Comparison of ENCODE assay signal across 11 cellular contexts in the genomic region with DNA sequence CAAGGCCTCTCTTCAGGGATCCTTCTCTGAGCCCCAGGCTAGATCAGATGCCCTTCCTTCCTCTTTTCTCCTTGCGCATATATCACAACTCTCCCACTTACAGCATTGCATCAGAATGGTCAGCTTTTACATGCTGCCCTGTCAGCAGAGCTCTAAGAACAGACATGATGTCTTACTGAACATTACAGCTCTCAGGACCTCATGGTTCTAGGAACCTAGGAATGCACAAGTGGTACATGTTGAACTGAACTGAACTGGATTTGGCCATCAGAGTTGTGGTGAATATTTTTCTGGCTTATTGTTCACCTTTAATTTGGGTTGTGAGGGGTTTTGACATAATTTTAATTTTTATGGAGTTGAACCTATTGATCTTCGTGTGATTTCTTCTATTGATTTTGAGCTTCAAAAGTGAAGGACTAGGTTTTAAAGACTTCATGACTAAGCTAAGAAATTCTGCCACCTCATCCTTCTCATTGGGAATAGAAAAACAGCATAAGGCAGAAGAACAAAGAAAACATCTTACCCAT. TPM values are rescaled to one million over a fixed set of nuclear protein-coding genes. Genes with fewer than 3 reads are reported as not detected.
DNase-seq lines count a peak whose midpoint lies in the region; ATAC-seq and TF ChIP-seq lines count a peak whose summit lies in the region.
"Had no signal": no experiment of that assay in that cellular context is flagged by ENCODE, and none has a peak within 500 bp of the region (broad histone marks: within the 10 kb centered on the region; RNA-seq: fewer than 3 reads in every experiment).

No MANE protein-coding gene starts in this region.

- H3K27me3 Mint-ChIP-seq in activated CD4-positive, alpha-beta T cell treated with anti-CD3 and anti-CD28 coated beads, Interleukin-2, amount 10 ng/mL, durations not matched to agents 24 days and 14 days = peaks cover 5% of the 10 kb centered on the region
- H3K27me3 Mint-ChIP-seq in dendritic cell treated with granulocyte-macrophage colony-stimulating factor and Interleukin-4, amounts not matched to agents 40 ng/mL and 50 ng/mL, for 4 days = no peaks in the 10 kb centered on the region

- H3K79me2 ChIP-seq in PC-9 (ENCODE audit: low read depth) = no peaks in the 10 kb centered on the region

- H3K27me3 ChIP-seq in PC-9 (ENCODE audit: insufficient read depth, low read depth) (no peaks in the 10 kb centered on the region), suprapubic skin (no peaks in the 10 kb centered on the region)
- H3K27me3 ChIP-seq: stomach had no signal

- 81% methylated on average over 2 of the region's 2 CpGs for WGBS in suprapubic skin

- TF ChIP-seq EP300 in suprapubic skin (IDR thresholded peaks at IDR 0.05) = no peak

- H3K27ac Mint-ChIP-seq in activated CD4-positive, alpha-beta T cell treated with anti-CD3 and anti-CD28 coated beads, Interleukin-2, amount 10 ng/mL, durations not matched to agents 24 days and 14 days = peak overlapping the region; percentile 72
- H3K27ac Mint-ChIP-seq in dendritic cell treated with granulocyte-macrophage colony-stimulating factor and Interleukin-4, amounts not matched to agents 40 ng/mL and 50 ng/mL, for 4 days = peak overlapping the region; percentile 22

- H3K9me2 ChIP-seq in PC-9 (ENCODE audit: insufficient read depth) = no peaks in the 10 kb centered on the region

- POLR2A ChIA-PET in PC-9 (lab: Charles Lee; ENCODE audit: unreplicated experiment) = no interaction called here

- H3K4me3 Mint-ChIP-seq in activated CD4-positive, alpha-beta T cell treated with anti-CD3 and anti-CD28 coated beads, Interleukin-2, amount 10 ng/mL, durations not matched to agents 24 days and 14 days = peak overlapping the region; percentile 39
- no peak overlapping the region for H3K4me3 Mint-ChIP-seq in dendritic cell treated with granulocyte-macrophage colony-stimulating factor and Interleukin-4, amounts not matched to agents 40 ng/mL and 50 ng/mL, for 4 days

- H3K36me3 ChIP-seq in PC-9 (ENCODE audit: low read depth) (no peaks in the 10 kb centered on the region), suprapubic skin (no peaks in the 10 kb centered on the region)
- H3K36me3 ChIP-seq: stomach had no signal

- peaks cover 50% of the 10 kb centered on the region for H3K4me1 Mint-ChIP-seq in activated CD4-positive, alpha-beta T cell treated with anti-CD3 and anti-CD28 coated beads, Interleukin-2, amount 10 ng/mL, durations not matched to agents 24 days and 14 days
- H3K4me1 Mint-ChIP-seq in dendritic cell treated with granulocyte-macrophage colony-stimulating factor and Interleukin-4, amounts not matched to agents 40 ng/mL and 50 ng/mL, for 4 days (ENCODE audit: low read depth) = peaks cover 48% of the 10 kb centered on the region

- BruUV-seq in PC-9 (replicated peaks; lab: Mats Ljungman, UMichigan) = no TSS peak

- H4K20me1 ChIP-seq in PC-9 (ENCODE audit: insufficient read depth) = no peaks in the 10 kb centered on the region

- H3K4me3 ChIP-seq in PC-9 (no peak overlapping the region), suprapubic skin (no peak overlapping the region)
- H3K4me3 ChIP-seq: stomach had no signal

- TF ChIP-seq POLR2A in suprapubic skin (IDR thresholded peaks at IDR 0.05) = no peak

- CTCF ChIA-PET in PC-9 (lab: Charles Lee) = no interaction called here

- H3K4me1 ChIP-seq in PC-9 (replicated peaks; ENCODE audit: insufficient read depth) (peaks cover 55% of the 10 kb centered on the region), suprapubic skin (peaks cover 6% of the 10 kb centered on the region)

- intact Hi-C loops in activated CD4-positive, alpha-beta T cell treated with anti-CD3 and anti-CD28 coated beads, Interleukin-2, amount 10 ng/mL, durations not matched to agents 24 days and 14 days (cut with micrococcal nuclease) = no loop called here
- intact Hi-C loops in PC-9 (cut with micrococcal nuclease; ENCODE audit: unreplicated experiment) = loop anchor here (1.0 to 5.0 kb wide), 2 partner anchors 15 to 588 kb away; no protein-coding TSS in a partner anchor
- intact Hi-C loops in dendritic cell treated with granulocyte-macrophage colony-stimulating factor and Interleukin-4, amounts not matched to agents 40 ng/mL and 50 ng/mL, for 4 days (cut with micrococcal nuclease) = no loop called here

- no peaks in the 10 kb centered on the region for H3K9me3 ChIP-seq in PC-9 (ENCODE audit: insufficient read depth, low read depth)
- H3K9me3 ChIP-seq in suprapubic skin = no peaks in the 10 kb centered on the region
- H3K9me3 ChIP-seq: stomach had no signal

- H2AFZ ChIP-seq in PC-9 = no peak overlapping the region; the same call in 1 of the 2 replicates

- ATAC-seq in HG02884 (IDR thresholded peaks at IDR 0.05; ENCODE audit: unreplicated experiment) = no peak

- peaks cover 11% of the 10 kb centered on the region for H3K36me3 Mint-ChIP-seq in activated CD4-positive, alpha-beta T cell treated with anti-CD3 and anti-CD28 coated beads, Interleukin-2, amount 10 ng/mL, durations not matched to agents 24 days and 14 days (ENCODE audit: low read depth)
- H3K36me3 Mint-ChIP-seq in dendritic cell treated with granulocyte-macrophage colony-stimulating factor and Interleukin-4, amounts not matched to agents 40 ng/mL and 50 ng/mL, for 4 days (ENCODE audit: low read depth) = no peaks in the 10 kb centered on the region

- H3K4me2 ChIP-seq in PC-9 = peak overlapping the region; percentile 44

- peaks cover 27% of the 10 kb centered on the region; the same call in 1 of the 2 replicates for H3F3A ChIP-seq in PC-9 (ENCODE audit: insufficient read depth, low read depth)

- no peak for TF ChIP-seq CTCF in PC-9 (conservative IDR thresholded peaks at IDR 0.05)
- TF ChIP-seq CTCF in suprapubic skin (IDR thresholded peaks at IDR 0.05) = no peak

- H3K27ac ChIP-seq in PC-9 (peak overlapping the region; percentile 76), suprapubic skin (no peak overlapping the region)
- H3K27ac ChIP-seq: stomach had no signal

- DNase-seq in activated CD4-positive, alpha-beta T cell treated with anti-CD3 and anti-CD28 coated beads, Interleukin-2, amount 10 ng/mL, durations not matched to agents 24 days and 14 days = no peak
- DNase-seq in activated CD4-positive, alpha-beta T cell treated with anti-CD3 and anti-CD28 coated beads for 4 hours = no peak
- DNase-seq in PC-9 (no peak), renal cortical epithelial cell (ENCODE audit: low read depth) (peak; percentile 64), suprapubic skin (ENCODE audit: low spot score in 2 of 2) (no peak)
- DNase-seq in stimulated activated CD4-positive, alpha-beta T cell treated with anti-CD3 and anti-CD28 coated beads, Interleukin-4, amount 100 ng/mL, for 24 hours = no peak
- DNase-seq: NCI-H1417, stomach had no signal

- H3K9me3 Mint-ChIP-seq in activated CD4-positive, alpha-beta T cell treated with anti-CD3 and anti-CD28 coated beads, Interleukin-2, amount 10 ng/mL, durations not matched to agents 24 days and 14 days = peaks cover 22% of the 10 kb centered on the region
- no peaks in the 10 kb centered on the region for H3K9me3 Mint-ChIP-seq in dendritic cell treated with granulocyte-macrophage colony-stimulating factor and Interleukin-4, amounts not matched to agents 40 ng/mL and 50 ng/mL, for 4 days

RNA-seq across cellular contexts. Expression of a gene that starts 37.7 kb away (rescaled TPM):
- 0.14 and 0.42 TPM in 2 replicates for total RNA-seq in activated CD4-positive, alpha-beta T cell treated with anti-CD3 and anti-CD28 coated beads, Interleukin-2, amount 10 ng/mL, durations not matched to agents 24 days and 14 days
- total RNA-seq in PC-9 (2021) (0.48 and 0.70 TPM in 2 replicates), renal cortical epithelial cell (2.9 and 25.4 TPM in 2 replicates), suprapubic skin (10 to 100 TPM in 3 of 4 donors, 1 to 10 TPM in 1; 8.0 to 16.1 (median 11.3) TPM)
- total RNA-seq: G401 had no signal
